In genomic region chr6:47789553-47789952, GRCh38 we compare ENCODE assay signal across 27 cellular contexts. TPM values are rescaled to one million over a fixed set of nuclear protein-coding genes. Genes with fewer than 3 reads are reported as not detected.
"Had no signal": no experiment of that assay in that cellular context is flagged by ENCODE, and none has a peak within 500 bp of the region (broad histone marks: within the 10 kb centered on the region; RNA-seq: fewer than 3 reads in every experiment).

No MANE protein-coding gene starts in this region.

- H3K27ac Mint-ChIP-seq: activated CD8-positive, alpha-beta T cell treated with anti-CD3 and anti-CD28 coated beads for 36 hours; activated naive CD4-positive, alpha-beta T cell treated with anti-CD3 and anti-CD28 coated beads, Interleukin-2, amount 50 U/mL, for 72 hours; natural killer cell treated with Interleukin-12 subunit alpha and Interleukin-12 subunit beta and Interleukin-15 and Interleukin-18, amount 100 ng/mL, for 72 hours; T-helper 1 cell treated with Interleukin-12 subunit alpha and Interleukin-12 subunit beta and Interleukin-4 antibody, amounts not matched to agents 30 μg/mL and 1 μg/mL, for 36 hours had no signal

- H3K9me3 Mint-ChIP-seq: activated CD8-positive, alpha-beta T cell treated with anti-CD3 and anti-CD28 coated beads for 36 hours; activated naive CD4-positive, alpha-beta T cell treated with anti-CD3 and anti-CD28 coated beads, Interleukin-2, amount 50 U/mL, for 72 hours; central memory CD8-positive, alpha-beta T cell; natural killer cell treated with Interleukin-12 subunit alpha and Interleukin-12 subunit beta and Interleukin-15 and Interleukin-18, amount 100 ng/mL, for 72 hours; T-helper 1 cell treated with Interleukin-12 subunit alpha and Interleukin-12 subunit beta and Interleukin-4 antibody, amounts not matched to agents 30 μg/mL and 1 μg/mL, for 36 hours had no signal

- ATAC-seq: activated CD8-positive, alpha-beta T cell treated with anti-CD3 and anti-CD28 coated beads for 36 hours; activated naive CD4-positive, alpha-beta T cell treated with anti-CD3 and anti-CD28 coated beads, Interleukin-2, amount 50 U/mL, for 72 hours; gastrocnemius medialis; heart right ventricle; left ventricle myocardium superior; natural killer cell treated with Interleukin-12 subunit alpha and Interleukin-12 subunit beta and Interleukin-15 and Interleukin-18, amount 100 ng/mL, for 72 hours; right cardiac atrium had no signal

- H3K27ac ChIP-seq: gastrocnemius medialis, heart right ventricle, skin epidermis, tibial nerve, vagina had no signal

- H3K36me3 ChIP-seq: gastrocnemius medialis, heart right ventricle, tibial nerve, vagina had no signal

- DNase-seq: activated CD4-positive, alpha-beta T cell treated with anti-CD3 and anti-CD28 coated beads for 48 hours; activated CD8-positive, alpha-beta memory T cell treated with anti-CD3 and anti-CD28 coated beads, Interleukin-2, amount 50 U/mL, for 4 hours; activated CD8-positive, alpha-beta T cell treated with anti-CD3 and anti-CD28 coated beads for 36 hours; activated gamma-delta T cell; activated T-cell treated with anti-CD3 and anti-CD28 coated beads, Interleukin-2, amount 50 U/mL, for 48 hours; amniotic stem cell; cortex of kidney; effector CD8-positive, alpha-beta T cell; gastrocnemius medialis; heart right ventricle; left ventricle myocardium superior; mesendoderm; right cardiac atrium; stimulated activated CD4-positive, alpha-beta T cell treated with anti-CD3 and anti-CD28 coated beads, Interleukin-15, amount 100 ng/mL, for 24 hours; stimulated activated CD4-positive, alpha-beta T cell treated with anti-CD3 and anti-CD28 coated beads, Interleukin-4, amount 100 ng/mL, for 24 hours; stimulated activated naive CD4-positive, alpha-beta T cell treated with Interleukin-2 at 50 U/mL for 16 hours; substantia nigra had no signal

- H3K9me3 ChIP-seq: gastrocnemius medialis, heart right ventricle, tibial nerve, vagina had no signal

- H3K4me1 Mint-ChIP-seq: central memory CD8-positive, alpha-beta T cell had no signal

- H3K4me1 ChIP-seq: gastrocnemius medialis, vagina had no signal

- H3K36me3 Mint-ChIP-seq: activated naive CD4-positive, alpha-beta T cell treated with anti-CD3 and anti-CD28 coated beads, Interleukin-2, amount 50 U/mL, for 72 hours; natural killer cell treated with Interleukin-12 subunit alpha and Interleukin-12 subunit beta and Interleukin-15 and Interleukin-18, amount 100 ng/mL, for 72 hours had no signal

- H3K4me3 Mint-ChIP-seq: activated CD8-positive, alpha-beta T cell treated with anti-CD3 and anti-CD28 coated beads for 36 hours; central memory CD8-positive, alpha-beta T cell; natural killer cell treated with Interleukin-12 subunit alpha and Interleukin-12 subunit beta and Interleukin-15 and Interleukin-18, amount 100 ng/mL, for 72 hours; T-helper 1 cell treated with Interleukin-12 subunit alpha and Interleukin-12 subunit beta and Interleukin-4 antibody, amounts not matched to agents 30 μg/mL and 1 μg/mL, for 36 hours had no signal

- H3K27me3 ChIP-seq: gastrocnemius medialis, tibial nerve, vagina had no signal

- H3K4me3 ChIP-seq: gastrocnemius medialis, heart right ventricle, skin epidermis, tibial nerve, vagina had no signal

RNA-seq across cellular contexts. Expression of gene OPN5, which starts 7.7 kb away (rescaled TPM):
- total RNA-seq: activated CD8-positive, alpha-beta T cell treated with anti-CD3 and anti-CD28 coated beads for 36 hours; activated naive CD4-positive, alpha-beta T cell treated with anti-CD3 and anti-CD28 coated beads, Interleukin-2, amount 50 U/mL, for 72 hours; fibroblast of lung; gastrocnemius medialis; kidney epithelial cell; natural killer cell treated with Interleukin-12 subunit alpha and Interleukin-12 subunit beta and Interleukin-15 and Interleukin-18, amount 100 ng/mL, for 72 hours; posterior vena cava; right cardiac atrium; tibial nerve; vagina had no signal
- polyA plus RNA-seq: fibroblast of lung, right cardiac atrium had no signal
